Comparison of ENCODE assay signal across 8 cellular contexts in the genomic region with DNA sequence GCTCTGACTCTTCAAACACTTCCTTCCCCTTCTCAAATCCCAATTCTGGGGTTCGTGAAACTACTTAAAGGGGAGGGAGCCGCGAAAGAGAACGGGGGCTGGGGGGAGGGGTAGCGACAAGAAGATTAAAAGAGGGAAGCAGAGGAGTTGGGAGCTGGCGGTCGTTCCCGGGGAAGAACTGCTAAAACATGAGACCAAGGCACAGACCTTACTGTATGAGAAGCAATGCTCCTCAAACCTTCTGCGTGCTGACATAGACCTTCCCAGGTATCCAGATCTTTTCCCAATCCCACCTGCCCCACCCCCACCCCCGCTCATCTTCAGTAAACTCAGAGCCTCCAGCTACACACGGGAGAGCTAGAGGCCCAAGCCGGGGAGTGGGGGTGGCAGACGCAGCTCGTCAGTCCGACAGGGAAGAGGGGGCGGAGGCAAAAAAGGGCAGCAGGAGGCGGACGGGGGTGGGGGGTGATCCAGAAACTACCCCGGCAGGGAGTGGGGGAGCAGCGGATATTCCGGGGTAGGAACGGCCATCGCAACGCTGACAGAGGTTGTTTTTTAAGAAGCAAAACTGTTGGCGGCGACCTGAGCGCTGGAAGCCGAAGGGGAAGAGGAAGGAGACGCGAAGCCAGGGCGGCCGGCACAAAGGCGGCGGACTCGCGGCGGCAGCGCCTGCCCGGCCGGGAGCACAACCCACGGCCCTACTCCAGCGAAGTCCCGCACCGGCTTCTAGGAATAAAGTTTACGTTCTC. TPM values are rescaled to one million over a fixed set of nuclear protein-coding genes. Genes with fewer than 3 reads are reported as not detected.
DNase-seq lines count a peak whose midpoint lies in the region; ATAC-seq and TF ChIP-seq lines count a peak whose summit lies in the region.

No MANE protein-coding gene starts in this region.

- WGBS in lung, 2 donors, result 0 to 1% methylated on average over 42 to 45 of the region's 45 CpGs

- H3K4me1 Mint-ChIP-seq in CD8-positive, alpha-beta T cell (ENCODE audit: low read depth), result peaks cover 17% of the 10 kb centered on the region
- peaks cover 8% of the 10 kb centered on the region for H3K4me1 Mint-ChIP-seq in activated CD8-positive, alpha-beta T cell treated with anti-CD3 and anti-CD28 coated beads for 36 hours (ENCODE audit: low read depth)
- peaks cover 9 to 18% of the 10 kb centered on the region in 2 donors for H3K4me1 Mint-ChIP-seq in effector memory CD8-positive, alpha-beta T cell (ENCODE audit: low read depth in 2 of 2)

- no peak for TF ChIP-seq CTCF in CD8-positive, alpha-beta T cell (IDR thresholded peaks at IDR 0.05)
- no peak for TF ChIP-seq CTCF in activated CD8-positive, alpha-beta T cell treated with anti-CD3 and anti-CD28 coated beads for 36 hours (IDR thresholded peaks at IDR 0.05)
- no peak for TF ChIP-seq CTCF in lung (IDR thresholded peaks at IDR 0.05; ENCODE audit: control extremely low read depth, extremely low read depth)

- no peaks in the 10 kb centered on the region for H3K9me3 ChIP-seq in CD8-positive, alpha-beta T cell (ENCODE audit: low read length)
- no peaks in the 10 kb centered on the region for H3K9me3 ChIP-seq in lung (ENCODE audit: control insufficient read depth in 2 of 2, insufficient read depth in 1 of 2, low read length in 1 of 2)

- no peak overlapping the region for H3K27ac Mint-ChIP-seq in CD8-positive, alpha-beta T cell
- H3K27ac Mint-ChIP-seq in activated CD8-positive, alpha-beta T cell treated with anti-CD3 and anti-CD28 coated beads for 36 hours, result no peak overlapping the region
- peak overlapping the region; percentile 13 to 92 for H3K27ac Mint-ChIP-seq in effector memory CD8-positive, alpha-beta T cell

- no peaks in the 10 kb centered on the region for H3K27me3 ChIP-seq in CD8-positive, alpha-beta T cell (ENCODE audit: insufficient read depth, low read length)
- H3K27me3 ChIP-seq in lung (ENCODE audit: control insufficient read depth, insufficient read depth), result no peaks in the 10 kb centered on the region

- H3K9me3 Mint-ChIP-seq in CD8-positive, alpha-beta T cell, result no peaks in the 10 kb centered on the region
- no peaks in the 10 kb centered on the region for H3K9me3 Mint-ChIP-seq in activated CD8-positive, alpha-beta T cell treated with anti-CD3 and anti-CD28 coated beads for 36 hours
- no peaks in the 10 kb centered on the region for H3K9me3 Mint-ChIP-seq in effector memory CD8-positive, alpha-beta T cell

- no peak overlapping the region for H3K27ac ChIP-seq in CD8-positive, alpha-beta T cell (ENCODE audit: low read depth, low read length)
- H3K27ac ChIP-seq in lung (ENCODE audit: low read depth in 1 of 2, low read length in 1 of 2), result peak overlapping the region; percentile 92 to 99

- DNase-seq in CD8-positive, alpha-beta T cell, result peak in 6 of 7 experiments; percentile 15 to 68 (median 28)
- peak; percentile 93 for DNase-seq in NCI-H748 treated with DMSO at 0.1 percent for 48 hours (lab: John Stamatoyannopoulos, UW)
- DNase-seq in activated CD8-positive, alpha-beta T cell treated with anti-CD3 and anti-CD28 coated beads for 36 hours, result peak; percentile 45
- DNase-seq in effector memory CD8-positive, alpha-beta T cell, result peak; percentile 16 to 24 (median 18)
- peak; percentile 90 for DNase-seq in lung (ENCODE audit: low spot score)
- DNase-seq in stimulated activated CD8-positive, alpha-beta memory T cell treated with anti-CD3 and anti-CD28 coated beads, Interleukin-12 subunit alpha, Interleukin-12 subunit beta, amount 100 ng/mL, for 4 hours (ENCODE audit: low read depth), result peak; percentile 29

- intact Hi-C loops in CD8-positive, alpha-beta T cell (cut with DNase I, micrococcal nuclease), result loop anchor here in 1 of 2 experiments (5.0 to 10.0 kb wide), 3 partner anchors 97 to 289 kb away; a partner anchor contains a TSS
- intact Hi-C loops in activated CD8-positive, alpha-beta T cell treated with anti-CD3 and anti-CD28 coated beads for 36 hours (cut with micrococcal nuclease), result no loop called here

- POLR2A ChIA-PET in CD8-positive, alpha-beta T cell (lab: Charles Lee), result no interaction called here
- POLR2A ChIA-PET in activated CD8-positive, alpha-beta T cell treated with anti-CD3 and anti-CD28 coated beads for 36 hours (lab: Charles Lee), result interaction anchor here (0.6 kb wide), 2 partner anchors 242 to 551 kb away, joined by 3 to 4 read pairs; no protein-coding TSS in a partner anchor

- H3K36me3 Mint-ChIP-seq in CD8-positive, alpha-beta T cell, result peaks cover 3% of the 10 kb centered on the region
- no peaks in the 10 kb centered on the region for H3K36me3 Mint-ChIP-seq in activated CD8-positive, alpha-beta T cell treated with anti-CD3 and anti-CD28 coated beads for 36 hours (ENCODE audit: low read depth)
- peaks cover 11% of the 10 kb centered on the region for H3K36me3 Mint-ChIP-seq in effector memory CD8-positive, alpha-beta T cell (ENCODE audit: insufficient read depth)

- peak overlapping the region; percentile 84 for H3K4me3 Mint-ChIP-seq in CD8-positive, alpha-beta T cell
- peak overlapping the region; percentile 77 for H3K4me3 Mint-ChIP-seq in activated CD8-positive, alpha-beta T cell treated with anti-CD3 and anti-CD28 coated beads for 36 hours
- H3K4me3 Mint-ChIP-seq in effector memory CD8-positive, alpha-beta T cell, result peak overlapping the region; percentile 85 to 89

- H3K4me3 ChIP-seq in CD8-positive, alpha-beta T cell (ENCODE audit: low read depth, low read length), result peak overlapping the region; percentile 65
- peak overlapping the region; percentile 78 for H3K4me3 ChIP-seq in lung

- peak; percentile 68 for ATAC-seq in CD8-positive, alpha-beta T cell
- peak; percentile 69 for ATAC-seq in GM19438 (IDR thresholded peaks at IDR 0.05; ENCODE audit: low read depth, unreplicated experiment)
- ATAC-seq in HG03565 (IDR thresholded peaks at IDR 0.05; ENCODE audit: unreplicated experiment), result peak; percentile 34
- peak; percentile 76 for ATAC-seq in activated CD8-positive, alpha-beta T cell treated with anti-CD3 and anti-CD28 coated beads for 36 hours
- peak; percentile 77 for ATAC-seq in effector memory CD8-positive, alpha-beta T cell (replicated peaks)
- ATAC-seq in lung (ENCODE audit: insufficient read depth, low FRiP score), result peak; percentile 89

- CTCF ChIA-PET in CD8-positive, alpha-beta T cell (lab: Charles Lee), result interaction anchor here (0.6 kb wide), 1 partner anchor 11 kb away, joined by 3 read pairs; no protein-coding TSS in a partner anchor
- CTCF ChIA-PET in activated CD8-positive, alpha-beta T cell treated with anti-CD3 and anti-CD28 coated beads for 36 hours (lab: Charles Lee), result no interaction called here

- H3K36me3 ChIP-seq in CD8-positive, alpha-beta T cell (ENCODE audit: insufficient read depth, low read length), result no peaks in the 10 kb centered on the region
- no peaks in the 10 kb centered on the region for H3K36me3 ChIP-seq in lung (ENCODE audit: control insufficient read depth in 2 of 2, insufficient read depth in 2 of 2, low read length in 2 of 2)

- H3K4me1 ChIP-seq in CD8-positive, alpha-beta T cell (ENCODE audit: insufficient read depth, low read length), result no peaks in the 10 kb centered on the region
- H3K4me1 ChIP-seq in lung (ENCODE audit: control insufficient read depth in 2 of 2, insufficient read depth in 2 of 2, low read length in 2 of 2), result peaks cover 0 to 5% of the 10 kb centered on the region in 2 donors

- peaks cover 20% of the 10 kb centered on the region for H3K27me3 Mint-ChIP-seq in CD8-positive, alpha-beta T cell (ENCODE audit: low read depth)
- H3K27me3 Mint-ChIP-seq in activated CD8-positive, alpha-beta T cell treated with anti-CD3 and anti-CD28 coated beads for 36 hours, result peaks cover 21% of the 10 kb centered on the region
- H3K27me3 Mint-ChIP-seq in effector memory CD8-positive, alpha-beta T cell, result peaks cover 25 to 33% of the 10 kb centered on the region in 2 donors

RNA-seq across cellular contexts. Expression of a gene that starts 1.0 kb away (rescaled TPM):
- total RNA-seq in CD8-positive, alpha-beta T cell, result 10 to 100 TPM; 21.8 to 26.0 TPM
- total RNA-seq in activated CD8-positive, alpha-beta T cell treated with anti-CD3 and anti-CD28 coated beads for 36 hours, result 1 to 10 TPM; 7.7 to 8.2 TPM
- 100 to 1,000 TPM in 1 of 2 donors, 10 to 100 TPM in 1; 60.3 to 266 TPM for total RNA-seq in lung
- polyA plus RNA-seq in lung, result 10 to 100 TPM; 18.3 to 18.8 TPM

Comparison
In these comparisons a context has a peak if more than half of its experiments do, and no peak if none do; other contexts are left out.
1. ATAC-seq: peak in every context shown above with its lines; median percentile 89 in lung; 77 in effector memory CD8-positive, alpha-beta T cell; 76 in activated CD8-positive, alpha-beta T cell treated with anti-CD3 and anti-CD28 coated beads for 36 hours; 69 in GM19438; 68 in CD8-positive, alpha-beta T cell; 34 in HG03565.
2. DNase-seq: peak in every context shown above with its lines; median percentile 93 in NCI-H748 treated with DMSO at 0.1 percent for 48 hours; 90 in lung; 45 in activated CD8-positive, alpha-beta T cell treated with anti-CD3 and anti-CD28 coated beads for 36 hours; 29 in stimulated activated CD8-positive, alpha-beta memory T cell treated with anti-CD3 and anti-CD28 coated beads, Interleukin-12 subunit alpha, Interleukin-12 subunit beta, amount 100 ng/mL, for 4 hours; 28 in CD8-positive, alpha-beta T cell; 18 in effector memory CD8-positive, alpha-beta T cell.
3. H3K27ac Mint-ChIP-seq: peak in effector memory CD8-positive, alpha-beta T cell (2 of 2); none in CD8-positive, alpha-beta T cell (single experiment) and activated CD8-positive, alpha-beta T cell treated with anti-CD3 and anti-CD28 coated beads for 36 hours (single experiment).
4. Peak in every context shown above with its lines, with median percentiles within 50 percentile points of each other: H3K4me3 Mint-ChIP-seq.